Comparison of ENCODE assay signal across 8 cellular contexts in genomic region chr2:130824492-130825061, GRCh38.
DNase-seq lines count a peak whose midpoint lies in the region; ATAC-seq and TF ChIP-seq lines count a peak whose summit lies in the region.

No MANE protein-coding gene starts in this region.

- ATAC-seq in GM19328 (IDR thresholded peaks at IDR 0.05; ENCODE audit: unreplicated experiment) (peak; percentile 66), HG03432 (IDR thresholded peaks at IDR 0.05; ENCODE audit: unreplicated experiment) (peak; percentile 88)

- peaks cover 15% of the 10 kb centered on the region for H3K4me1 Mint-ChIP-seq in activated naive CD4-positive, alpha-beta T cell treated with anti-CD3 and anti-CD28 coated beads, Interleukin-2, amount 50 U/mL, for 24 hours

- no peak for TF ChIP-seq CTCF in AG09319 (IDR thresholded peaks at IDR 0.05; ENCODE audit: low read depth, low read length)

- no peaks in the 10 kb centered on the region for H3K9me3 Mint-ChIP-seq in activated naive CD4-positive, alpha-beta T cell treated with anti-CD3 and anti-CD28 coated beads, Interleukin-2, amount 50 U/mL, for 24 hours

- DNase-seq in AG09319 (ENCODE audit: extremely low read depth, low read depth), result peak; percentile 20
- peak; percentile 43 for DNase-seq in SHP77 treated with DMSO at 0.1 percent for 48 hours (lab: John Stamatoyannopoulos, UW)
- DNase-seq in kidney glomerular epithelial cell (lab: John Stamatoyannopoulos, UW), result peak; percentile 97
- peak; percentile 47 to 60 for DNase-seq in stimulated activated CD8-positive, alpha-beta memory T cell treated with anti-CD3 and anti-CD28 coated beads, Interleukin-4, amount 100 ng/mL, for 4 hours (ENCODE audit: low read depth in 2 of 2, low spot score in 1 of 2)
- DNase-seq in cerebellar cortex (ENCODE audit: low spot score), result no peak

- H3K27ac Mint-ChIP-seq in activated naive CD4-positive, alpha-beta T cell treated with anti-CD3 and anti-CD28 coated beads, Interleukin-2, amount 50 U/mL, for 24 hours, result peak overlapping the region; percentile 81

- no peaks in the 10 kb centered on the region for H3K27me3 Mint-ChIP-seq in activated naive CD4-positive, alpha-beta T cell treated with anti-CD3 and anti-CD28 coated beads, Interleukin-2, amount 50 U/mL, for 24 hours

- no peaks in the 10 kb centered on the region for H3K36me3 Mint-ChIP-seq in activated naive CD4-positive, alpha-beta T cell treated with anti-CD3 and anti-CD28 coated beads, Interleukin-2, amount 50 U/mL, for 24 hours

- peak overlapping the region; percentile 66 for H3K4me3 Mint-ChIP-seq in activated naive CD4-positive, alpha-beta T cell treated with anti-CD3 and anti-CD28 coated beads, Interleukin-2, amount 50 U/mL, for 24 hours
